ENCODE assay signal across 10 cellular contexts in the genomic region with DNA sequence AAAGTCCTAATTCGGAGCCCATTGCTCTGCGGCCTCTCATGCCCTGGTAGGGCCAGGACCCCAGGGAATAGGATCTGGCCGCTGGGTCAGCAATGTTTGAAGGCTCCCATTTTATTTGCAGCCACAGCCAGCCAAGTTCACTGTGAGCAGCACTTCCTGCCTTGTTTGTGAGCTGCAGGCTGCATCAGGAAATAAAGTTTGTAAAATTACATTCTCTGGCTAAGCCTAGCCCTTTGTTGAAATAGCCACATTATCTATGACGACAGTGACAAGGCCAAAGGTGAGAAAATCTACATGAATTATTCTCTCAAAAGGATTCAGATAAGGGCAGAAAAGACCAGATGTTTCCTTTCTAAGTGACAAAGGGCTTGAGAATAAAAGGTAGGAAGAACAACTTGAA. TPM values are rescaled to one million over a fixed set of nuclear protein-coding genes. Genes with fewer than 3 reads are reported as not detected.
A peak's percentile ranks its signal among the peaks of the same experiment; 100 is the strongest.
DNase-seq lines count a peak whose midpoint lies in the region; ATAC-seq, FAIRE-seq and TF ChIP-seq lines count a peak whose summit lies in the region.
"Had no signal": no experiment of that assay in that cellular context is flagged by ENCODE, and none has a peak within 500 bp of the region (broad histone marks: within the 10 kb centered on the region; RNA-seq: fewer than 3 reads in every experiment).

No MANE protein-coding gene starts in this region.

- no peaks in the 10 kb centered on the region for H4K20me1 ChIP-seq in HepG2 (ENCODE audit: insufficient read depth, low read length)

- H3K4me3 Mint-ChIP-seq in glutamatergic neuron (ENCODE audit: unreplicated experiment): no peak overlapping the region

- H3K36me3 ChIP-seq in HepG2 (replicated peaks in 1 of 2; ENCODE audit: control insufficient read depth in 1 of 2, insufficient read depth in 2 of 2, low read length in 2 of 2): no peaks in the 10 kb centered on the region
- no peaks in the 10 kb centered on the region for H3K36me3 ChIP-seq in transverse colon

- H3K4me1 Mint-ChIP-seq in glutamatergic neuron (ENCODE audit: low read depth, unreplicated experiment): peaks cover 18% of the 10 kb centered on the region

- no peaks in the 10 kb centered on the region for H3K79me2 ChIP-seq in HepG2 (ENCODE audit: insufficient read depth, low read length)

- BruUV-seq in HepG2 (replicated peaks; lab: Mats Ljungman, UMichigan): no TSS peak

- ATAC-seq in HepG2 (peak; percentile 11), HG03378 (IDR thresholded peaks at IDR 0.05; ENCODE audit: unreplicated experiment) (no peak)

- CTCF ChIA-PET in HepG2 (lab: Yijun Ruan, JAX; ENCODE audit: low intra/inter-chr PET ratio, low total read pairs): no interaction called here

- TF ChIP-seq POLR2A in HepG2 (IDR thresholded peaks at IDR 0.05; ENCODE audit: insufficient read depth in 1 of 2, low read depth in 2 of 2, low read length in 2 of 2) (no peak), transverse colon (IDR thresholded peaks at IDR 0.05) (peak; percentile 91)

- in situ Hi-C loops in HepG2 (cut with HindIII; ENCODE audit: extremely low pct_ligation_motif_present, low pct_unique_long_range_greater_than_20kb): no loop called here
- in situ Hi-C loops in transverse colon (cut with MboI; ENCODE audit: low pct_ligation_motif_present in 1 of 4, low pct_unique_long_range_greater_than_20kb in 1 of 4, low sequenced_read_pairs in 3 of 4): no loop called here

- peak; percentile 9 for DNase-seq in NK-92 treated with Interleukin-12 subunit alpha and Interleukin-12 subunit beta, amount 100 ng/mL, for 24 hours (lab: John Stamatoyannopoulos, UW)
- DNase-seq in NK-92 (lab: John Stamatoyannopoulos, UW; ENCODE audit: unreplicated experiment): no peak
- DNase-seq in cerebellar cortex (ENCODE audit: low spot score): peak; percentile 31
- no peak for DNase-seq in HepG2 (ENCODE audit: low spot score)
- peak; percentile 77 for DNase-seq in transverse colon
- DNase-seq in dedifferentiated amniotic fluid mesenchymal stem cell (ENCODE audit: extremely low spot score): no peak
- DNase-seq in glutamatergic neuron: no peak
- DNase-seq: GOT3 had no signal

- no peaks in the 10 kb centered on the region for H3K27me3 Mint-ChIP-seq in glutamatergic neuron (ENCODE audit: unreplicated experiment)

- intact Hi-C loops in HepG2 (cut with micrococcal nuclease; ENCODE audit: unreplicated experiment): loop anchor here (2.0 to 5.0 kb wide), 3 partner anchors 23 to 603 kb away; no protein-coding TSS in a partner anchor
- intact Hi-C loops in transverse colon (cut with DNase I; ENCODE audit: low total_unique reads): no loop called here

- TF ChIP-seq CTCF in HepG2 (CRISPR knock-in tag; IDR thresholded peaks at IDR 0.05): no peak
- TF ChIP-seq CTCF in transverse colon (IDR thresholded peaks at IDR 0.05): no peak
- TF ChIP-seq CTCF in glutamatergic neuron (IDR thresholded peaks at IDR 0.05; ENCODE audit: partially characterized antibody, unreplicated experiment): no peak

- no peaks in the 10 kb centered on the region; a peak in 1 of 5 replicates for H3K27me3 ChIP-seq in HepG2 (ENCODE audit: control insufficient read depth in 1 of 2, insufficient read depth in 2 of 2, low read length in 2 of 2)
- no peaks in the 10 kb centered on the region for H3K27me3 ChIP-seq in transverse colon

- peak overlapping the region; percentile 80 for H3K9ac ChIP-seq in HepG2 (ENCODE audit: insufficient read depth, low read depth, low read length)

- H3K4me1 ChIP-seq in HepG2 (ENCODE audit: insufficient read depth, low read length) (peaks cover 55% of the 10 kb centered on the region), transverse colon (peaks cover 15 to 38% (median 30%) of the 10 kb centered on the region in 4 donors)

- H3K36me3 Mint-ChIP-seq in glutamatergic neuron (ENCODE audit: unreplicated experiment): no peaks in the 10 kb centered on the region

- H3K27ac Mint-ChIP-seq in glutamatergic neuron (ENCODE audit: unreplicated experiment): no peak overlapping the region

- peaks cover 4% of the 10 kb centered on the region for H3K9me3 Mint-ChIP-seq in glutamatergic neuron (ENCODE audit: unreplicated experiment)

- no peak for FAIRE-seq in HepG2 (lab: Jason Lieb, UNC)

- H3K9me3 ChIP-seq in HepG2 (ENCODE audit: low read length): no peaks in the 10 kb centered on the region
- H3K9me3 ChIP-seq in transverse colon: no peaks in the 10 kb centered on the region

- H3K27ac ChIP-seq in HepG2 (ENCODE audit: extremely low read length, insufficient read depth, low read length) (peak overlapping the region; percentile 70), transverse colon (peak overlapping the region; percentile 92 to 97 (median 95))
- H3K27ac ChIP-seq: SK-N-MC had no signal

- H3K4me2 ChIP-seq in HepG2 (ENCODE audit: low read depth, low read length): peak overlapping the region; percentile 98

- H3K4me3 ChIP-seq in HepG2 (replicated peaks in 1 of 3; ENCODE audit: insufficient read depth in 1 of 3, low read depth in 2 of 3, low read length in 3 of 3): peak overlapping the region; percentile 61 to 79 (median 67)
- H3K4me3 ChIP-seq in transverse colon: peak overlapping the region in 1 of 4 donors; percentile 58
- H3K4me3 ChIP-seq: SK-N-MC had no signal

- no peak for TF ChIP-seq EP300 in HepG2 (IDR thresholded peaks at IDR 0.05; ENCODE audit: low read depth in 2 of 2, low read length in 2 of 2)
- TF ChIP-seq EP300 in HepG2 (CRISPR knock-in tag; IDR thresholded peaks at IDR 0.05; ENCODE audit: borderline replicate concordance): no peak
- no peak for TF ChIP-seq EP300 in transverse colon (IDR thresholded peaks at IDR 0.05; ENCODE audit: low read depth)

- no peak for TF ChIP-seq RAD21 in HepG2 (CRISPR knock-in tag; IDR thresholded peaks at IDR 0.05)

- H2AFZ ChIP-seq in HepG2 (ENCODE audit: low read length): peak overlapping the region; percentile 46

- POLR2A ChIA-PET in HepG2 (lab: Yijun Ruan, JAX): interaction anchor here (1.3 to 4.8 kb wide), 6 partner anchors 10 to 37 kb away, joined by 3 to 47 read pairs (median 16); a partner anchor contains a TSS

- 3% methylated on average over 4 of the region's 4 CpGs for WGBS in HepG2 (ENCODE audit: low lambda C conversion rate)
- WGBS in transverse colon (ENCODE audit: low coverage in 1 of 2), 2 donors: 50 to 56% methylated on average over 3 to 4 of the region's 4 CpGs

RNA-seq across cellular contexts. Expression of a gene that starts 23.7 kb away (rescaled TPM):
- 123 and 190 TPM in 2 replicates for total RNA-seq in HepG2 (2016; rRNA removed; fragmentation: Illumina TruSeq; extraction: Trizol)
- 12.8 and 13.0 TPM in 2 replicates for total RNA-seq in HepG2 (2016; cell fraction: cytosol; rRNA removed; fragmentation: Illumina TruSeq; extraction: Trizol; ENCODE audit: low read depth)
- 125 and 196 TPM in 2 replicates for total RNA-seq in HepG2 (2016; cell fraction: insoluble cytoplasmic fraction; rRNA removed; fragmentation: Illumina TruSeq; extraction: Trizol)
- total RNA-seq in HepG2 (2016; cell fraction: membrane; rRNA removed; fragmentation: Illumina TruSeq; extraction: Trizol): 42.7 and 46.7 TPM in 2 replicates
- 196 and 214 TPM in 2 replicates for total RNA-seq in HepG2 (2016; cell fraction: nucleus; rRNA removed; fragmentation: Illumina TruSeq; extraction: Trizol)
- polyA plus RNA-seq in HepG2 (2011; rRNA removed): 182 and 204 TPM in 2 replicates
- polyA plus RNA-seq in HepG2 (2011; cell fraction: cytosol; rRNA removed): 96.4 and 188 TPM in 2 replicates
- 38.6 and 61.3 TPM in 2 replicates for polyA plus RNA-seq in HepG2 (2011; cell fraction: nucleus; rRNA removed)
- polyA plus RNA-seq in HepG2 (2012): 233 and 276 TPM in 2 replicates
- 7.7 and 7.8 TPM in 2 replicates for polyA plus RNA-seq in HepG2 (2016; cell fraction: cytosol; fragmentation: Illumina TruSeq; extraction: Trizol; ENCODE audit: low read depth)
- 97.9 and 104 TPM in 2 replicates for polyA plus RNA-seq in HepG2 (2016; cell fraction: insoluble cytoplasmic fraction; fragmentation: Illumina TruSeq; extraction: Trizol; ENCODE audit: low read depth)
- polyA plus RNA-seq in HepG2 (2016; cell fraction: membrane; fragmentation: Illumina TruSeq; extraction: Trizol; ENCODE audit: low read depth): 21.6 and 25.4 TPM in 2 replicates
- polyA plus RNA-seq in HepG2 (2016; cell fraction: nucleus; fragmentation: Illumina TruSeq; extraction: Trizol; ENCODE audit: insufficient read depth, low read depth): 187 and 204 TPM in 2 replicates
- polyA minus RNA-seq in HepG2 (2011; rRNA and poly(A)+ RNA removed; ENCODE audit: low replicate concordance): 148 and 185 TPM in 2 replicates
- polyA minus RNA-seq in HepG2 (2011; cell fraction: cytosol; rRNA and poly(A)+ RNA removed): 165 and 204 TPM in 2 replicates
- 170 and 220 TPM in 2 replicates for polyA minus RNA-seq in HepG2 (2011; cell fraction: nucleus; rRNA and poly(A)+ RNA removed)
- total RNA-seq in transverse colon: 100 to 1,000 TPM; 135 to 362 (median 252) TPM
- 263 TPM for total RNA-seq in glutamatergic neuron (ENCODE audit: unreplicated experiment)

Comparison
In these comparisons a context has a peak if more than half of its experiments do, and no peak if none do; other contexts are left out.
1. DNase-seq: peak in NK-92 treated with Interleukin-12 subunit alpha and Interleukin-12 subunit beta, amount 100 ng/mL, for 24 hours (single experiment), cerebellar cortex (single experiment) and transverse colon (single experiment); none in NK-92 (single experiment), HepG2 (single experiment), dedifferentiated amniotic fluid mesenchymal stem cell (single experiment) and glutamatergic neuron (single experiment).